ENCODE assay signal across 8 cellular contexts in the genomic region with DNA sequence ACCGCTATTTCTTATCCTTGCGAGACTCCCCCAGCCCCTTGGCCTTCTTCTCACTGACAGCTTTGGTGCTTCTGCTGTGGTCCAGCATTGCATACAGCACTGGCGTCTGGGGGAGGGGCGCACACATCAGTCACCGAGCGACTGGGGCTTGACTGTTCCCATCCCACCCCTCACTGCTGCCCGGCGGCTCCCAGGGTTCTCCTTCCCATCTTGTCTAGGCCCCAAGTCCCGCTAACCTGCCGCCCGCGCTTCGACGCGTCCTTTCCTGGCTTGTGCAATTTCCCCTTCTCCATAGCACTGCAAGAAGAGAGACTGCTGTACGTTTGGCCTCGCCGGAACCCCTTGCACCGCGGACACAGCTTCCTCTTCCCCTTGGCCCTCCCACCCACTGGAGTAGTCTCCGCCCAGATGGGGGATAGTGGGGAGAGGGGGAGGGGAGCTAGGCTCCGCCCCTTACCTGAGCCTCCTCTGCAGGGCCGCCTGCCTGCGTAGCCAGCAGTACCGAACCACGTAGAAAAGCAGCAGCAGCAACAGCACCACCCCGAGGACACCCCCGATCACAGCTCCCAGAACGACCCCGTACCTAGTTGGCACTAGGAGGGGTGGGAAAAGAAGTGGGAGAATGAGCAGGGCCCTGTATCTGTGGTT. TPM values are rescaled to one million over a fixed set of nuclear protein-coding genes. Genes with fewer than 3 reads are reported as not detected.
DNase-seq lines count a peak whose midpoint lies in the region; ATAC-seq and TF ChIP-seq lines count a peak whose summit lies in the region.

No MANE protein-coding gene starts in this region.

- 2 to 3% (median 3%) methylated on average over 26 to 30 of the region's 30 CpGs for WGBS in ovary, 3 donors
- WGBS in thymus: 2% methylated on average over 30 of the region's 30 CpGs

- H3K4me1 Mint-ChIP-seq in activated naive CD4-positive, alpha-beta T cell treated with anti-CD3 and anti-CD28 coated beads, Interleukin-2, amount 10 ng/mL, durations not matched to agents 7 days and 5 days: peaks cover 43% of the 10 kb centered on the region

- no peak for TF ChIP-seq POLR2A in ovary (IDR thresholded peaks at IDR 0.05)

- DNase-seq in 8988T (peak; percentile 27), HL-60 (ENCODE audit: low read depth in 1 of 2, low spot score in 1 of 2) (peak; percentile 98 to 99), RWPE2 (ENCODE audit: low spot score) (peak; percentile 73), cardiac muscle cell (ENCODE audit: low read depth in 1 of 2, low spot score in 1 of 2) (peak; percentile 71 to 83), ovary (peak; percentile 74 to 85 (median 80))
- peak; percentile 92 for DNase-seq in activated naive CD4-positive, alpha-beta T cell treated with anti-CD3 and anti-CD28 coated beads, Interleukin-2, amount 10 ng/mL, durations not matched to agents 7 days and 5 days

- ATAC-seq in GM19023 (IDR thresholded peaks at IDR 0.05; ENCODE audit: unreplicated experiment) (peak; percentile 71), RWPE2 (ENCODE audit: low read depth) (peak; percentile 93)

- H3K36me3 Mint-ChIP-seq in activated naive CD4-positive, alpha-beta T cell treated with anti-CD3 and anti-CD28 coated beads, Interleukin-2, amount 10 ng/mL, durations not matched to agents 7 days and 5 days: peaks cover 4% of the 10 kb centered on the region

- no peaks in the 10 kb centered on the region for H3K9me3 Mint-ChIP-seq in activated naive CD4-positive, alpha-beta T cell treated with anti-CD3 and anti-CD28 coated beads, Interleukin-2, amount 10 ng/mL, durations not matched to agents 7 days and 5 days

- peak overlapping the region; percentile 79 for H3K27ac Mint-ChIP-seq in activated naive CD4-positive, alpha-beta T cell treated with anti-CD3 and anti-CD28 coated beads, Interleukin-2, amount 10 ng/mL, durations not matched to agents 7 days and 5 days

- H3K27me3 Mint-ChIP-seq in activated naive CD4-positive, alpha-beta T cell treated with anti-CD3 and anti-CD28 coated beads, Interleukin-2, amount 10 ng/mL, durations not matched to agents 7 days and 5 days: peaks cover 10% of the 10 kb centered on the region

- H3K9me3 ChIP-seq in RWPE2 (ENCODE audit: severe bottlenecking) (no peaks in the 10 kb centered on the region), cardiac muscle cell (ENCODE audit: low read depth) (no peaks in the 10 kb centered on the region), ovary (no peaks in the 10 kb centered on the region), thymus (ENCODE audit: control insufficient read depth) (no peaks in the 10 kb centered on the region)

- H3K27ac ChIP-seq in HL-60 (replicated peaks) (peak overlapping the region; percentile 95), RWPE2 (ENCODE audit: poor library complexity, severe bottlenecking) (no peak overlapping the region), cardiac muscle cell (no peak overlapping the region), ovary (no peak overlapping the region), thymus (ENCODE audit: low read depth) (peak overlapping the region; percentile 75)

- H3K4me3 ChIP-seq in HL-60 (replicated peaks; ENCODE audit: insufficient read depth, low read length) (peak overlapping the region; percentile 69), RWPE2 (ENCODE audit: severe bottlenecking) (peak overlapping the region; percentile 51), cardiac muscle cell (peak overlapping the region; percentile 76), ovary (peak overlapping the region; percentile 74), thymus (ENCODE audit: low read length) (peak overlapping the region; percentile 90)

- no peak for TF ChIP-seq EP300 in ovary (IDR thresholded peaks at IDR 0.05)

- H3K36me3 ChIP-seq in RWPE2 (ENCODE audit: low read depth): peaks cover 5% of the 10 kb centered on the region
- H3K36me3 ChIP-seq in cardiac muscle cell: no peaks in the 10 kb centered on the region
- H3K36me3 ChIP-seq in ovary: no peaks in the 10 kb centered on the region
- H3K36me3 ChIP-seq in thymus (ENCODE audit: control insufficient read depth, insufficient read depth): no peaks in the 10 kb centered on the region

- intact Hi-C loops in ovary (cut with DNase I): loop anchor here in 1 of 4 donors (10.0 kb wide), 2 partner anchors 79 to 81 kb away; a partner anchor contains a TSS

- H3K4me1 ChIP-seq in RWPE2 (ENCODE audit: insufficient read depth, poor library complexity, severe bottlenecking) (peaks cover 4% of the 10 kb centered on the region), cardiac muscle cell (ENCODE audit: low read depth) (peaks cover 10% of the 10 kb centered on the region), ovary (ENCODE audit: insufficient read depth) (peaks cover 8% of the 10 kb centered on the region), thymus (ENCODE audit: control insufficient read depth, insufficient read depth, low read length) (peaks cover 13% of the 10 kb centered on the region)

- CTCF ChIA-PET in activated naive CD4-positive, alpha-beta T cell treated with anti-CD3 and anti-CD28 coated beads, Interleukin-2, amount 10 ng/mL, durations not matched to agents 7 days and 5 days (lab: Charles Lee): interaction anchor here (0.6 to 3.0 kb wide), 9 partner anchors 9 to 151 kb away, joined by 3 to 13 read pairs (median 7); a partner anchor contains a TSS

- peak overlapping the region; percentile 94 for H3K4me3 Mint-ChIP-seq in activated naive CD4-positive, alpha-beta T cell treated with anti-CD3 and anti-CD28 coated beads, Interleukin-2, amount 10 ng/mL, durations not matched to agents 7 days and 5 days

- no peaks in the 10 kb centered on the region for H3K27me3 ChIP-seq in HL-60 (ENCODE audit: insufficient read depth, poor library complexity, severe bottlenecking)
- no peaks in the 10 kb centered on the region for H3K27me3 ChIP-seq in RWPE2 (ENCODE audit: insufficient read depth, poor library complexity, severe bottlenecking)
- no peaks in the 10 kb centered on the region for H3K27me3 ChIP-seq in cardiac muscle cell
- H3K27me3 ChIP-seq in ovary: no peaks in the 10 kb centered on the region
- H3K27me3 ChIP-seq in thymus (ENCODE audit: control insufficient read depth, insufficient read depth): peaks cover 2% of the 10 kb centered on the region

- TF ChIP-seq CTCF in HL-60 (IDR thresholded peaks at IDR 0.05; ENCODE audit: insufficient read depth, low read length) (no peak), RWPE2 (IDR thresholded peaks at IDR 0.05; ENCODE audit: poor library complexity, severe bottlenecking) (peak; percentile 41), cardiac muscle cell (IDR thresholded peaks at IDR 0.05; ENCODE audit: low read depth, low read length) (peak; percentile 36), ovary (IDR thresholded peaks at IDR 0.05) (no peak)

RNA-seq across cellular contexts. Expression of a gene that starts 3.8 kb away (rescaled TPM):
- total RNA-seq in cardiac muscle cell (0.35 and 0.77 TPM in 2 replicates), ovary (1 to 10 TPM; 1.4 to 3.8 (median 2.5) TPM)
- polyA plus RNA-seq in cardiac muscle cell (0.48 and 0.66 TPM in 2 replicates), ovary (1 to 10 TPM; 2.3 to 9.3 TPM), thymus (4.5 TPM)

RNA-seq across cellular contexts. Expression of a gene that starts 8.2 kb away (rescaled TPM):
- total RNA-seq in cardiac muscle cell: 19.5 and 22.5 TPM in 2 replicates
- polyA plus RNA-seq in cardiac muscle cell: 275 and 333 TPM in 2 replicates
- 100 to 1,000 TPM in 5 of 7 donors, 10 to 100 TPM in 2; 12.6 to 149 (median 126) TPM for total RNA-seq in ovary
- 100 to 1,000 TPM; 115 to 327 TPM for polyA plus RNA-seq in ovary
- polyA plus RNA-seq in thymus: 93.5 TPM

RNA-seq across cellular contexts. Expression of a gene that starts 47.5 kb away (rescaled TPM):
- total RNA-seq in cardiac muscle cell: 0.14 and 0.21 TPM in 2 replicates
- not detected in 2 replicates for polyA plus RNA-seq in cardiac muscle cell
- total RNA-seq in ovary: 10 to 100 TPM in 1 of 7 donors, 1 to 10 TPM in 5, under 1 TPM in 1; 0.69 to 20.2 (median 1.7) TPM
- polyA plus RNA-seq in ovary: 1 to 10 TPM; 2.6 to 9.4 TPM
- polyA plus RNA-seq in thymus: 8.9 TPM

Comparison
In these comparisons a context has a peak if more than half of its experiments do, and no peak if none do; other contexts are left out.
1. DNase-seq: peak in every context shown above with its lines; median percentile 98 in HL-60; 92 in activated naive CD4-positive, alpha-beta T cell treated with anti-CD3 and anti-CD28 coated beads, Interleukin-2, amount 10 ng/mL, durations not matched to agents 7 days and 5 days; 80 in ovary; 77 in cardiac muscle cell; 73 in RWPE2; 27 in 8988T.
2. H3K27ac ChIP-seq: peak in HL-60 (single experiment) and thymus (single experiment); none in RWPE2 (single experiment), cardiac muscle cell (single experiment) and ovary (0 of 2).
3. CTCF ChIP-seq: peak in RWPE2 (single experiment) and cardiac muscle cell (single experiment); none in HL-60 (single experiment) and ovary (0 of 3).
4. Peak in every context shown above with its lines, with median percentiles within 50 percentile points of each other: H3K4me3 ChIP-seq.